ENCODE assay signal across 9 cellular contexts in genomic region chr17:69502488-69502887, GRCh38.
DNase-seq lines count a peak whose midpoint lies in the region; ATAC-seq and TF ChIP-seq lines count a peak whose summit lies in the region.
"Had no signal": no experiment of that assay in that cellular context is flagged by ENCODE, and none has a peak within 500 bp of the region (broad histone marks: within the 10 kb centered on the region; RNA-seq: fewer than 3 reads in every experiment).

No MANE protein-coding gene starts in this region.

- peaks cover 37% of the 10 kb centered on the region for H3K4me1 ChIP-seq in HUES64 (ENCODE audit: insufficient read depth, low read length)
- peaks cover 4% of the 10 kb centered on the region; the same call in 1 of the 2 replicates for H3K4me1 ChIP-seq in HAP-1

- TF ChIP-seq CTCF in AG04450 (IDR thresholded peaks at IDR 0.05; ENCODE audit: low read depth, low read length) (no peak), endothelial cell (IDR thresholded peaks at IDR 0.05; ENCODE audit: unreplicated experiment) (no peak), neural crest cell (conservative IDR thresholded peaks at IDR 0.05) (no peak)

- POLR2A ChIA-PET in AG04450 (lab: Yijun Ruan, JAX): interaction anchor here (0.7 to 0.8 kb wide), 2 partner anchors 20 to 38 kb away, joined by 4 read pairs; no protein-coding TSS in a partner anchor

- H3K27ac Mint-ChIP-seq in endothelial cell (ENCODE audit: unreplicated experiment) (peak overlapping the region; percentile 88), neural crest cell (ENCODE audit: unreplicated experiment) (peak overlapping the region; percentile 63)

- H3K4me1 Mint-ChIP-seq in endothelial cell (ENCODE audit: unreplicated experiment) (peaks cover 63% of the 10 kb centered on the region), neural crest cell (peaks cover 29% of the 10 kb centered on the region)

- H3K36me3 Mint-ChIP-seq in endothelial cell (ENCODE audit: low read depth, unreplicated experiment) (peaks cover 7% of the 10 kb centered on the region), neural crest cell (ENCODE audit: low read depth) (peaks cover 15% of the 10 kb centered on the region)

- H3K9me3 Mint-ChIP-seq in endothelial cell (ENCODE audit: unreplicated experiment) (no peaks in the 10 kb centered on the region), neural crest cell (no peaks in the 10 kb centered on the region)

- H3K27me3 Mint-ChIP-seq in endothelial cell (ENCODE audit: unreplicated experiment) (no peaks in the 10 kb centered on the region), neural crest cell (ENCODE audit: low read depth) (no peaks in the 10 kb centered on the region)

- H3K9me3 ChIP-seq in AG04450 (ENCODE audit: control insufficient read depth, insufficient read depth, low read length) (no peaks in the 10 kb centered on the region), HUES64 (ENCODE audit: insufficient read depth, low read depth, low read length) (no peaks in the 10 kb centered on the region), HAP-1 (no peaks in the 10 kb centered on the region)

- H3K4me3 ChIP-seq in AG04450 (ENCODE audit: low read depth, low read length) (peak overlapping the region; percentile 45), HUES64 (ENCODE audit: low read length) (peak overlapping the region; percentile 22; the same call in 1 of the 2 replicates), HAP-1 (no peak overlapping the region)

- no peak for DNase-seq in AG04450 (ENCODE audit: low read depth, low spot score)
- DNase-seq in endothelial cell (ENCODE audit: low spot score): no peak
- no peak for DNase-seq in neural crest cell (ENCODE audit: low read depth, low spot score)
- DNase-seq in NCI-H2029 (lab: John Stamatoyannopoulos, UW): no peak
- DNase-seq in HAP-1 (ENCODE audit: low spot score in 2 of 2): no peak
- DNase-seq: activated CD4-positive, alpha-beta T cell treated with anti-CD3 and anti-CD28 coated beads, Interleukin-2, amount 50 U/mL, for 4 hours had no signal

- H3K4me3 Mint-ChIP-seq in endothelial cell (ENCODE audit: unreplicated experiment) (peak overlapping the region; percentile 79), neural crest cell (no peak overlapping the region)

- H3K36me3 ChIP-seq in HUES64 (ENCODE audit: insufficient read depth, low read length) (no peaks in the 10 kb centered on the region), HAP-1 (replicated peaks) (no peaks in the 10 kb centered on the region)

- H3K27ac ChIP-seq in AG04450 (ENCODE audit: low read depth, low read length) (peak overlapping the region; percentile 79), HUES64 (ENCODE audit: low read depth, low read length) (peak overlapping the region; percentile 8; the same call in 1 of the 2 replicates)

- H3K27me3 ChIP-seq in AG04450 (ENCODE audit: control insufficient read depth, insufficient read depth, low read length) (no peaks in the 10 kb centered on the region), HUES64 (ENCODE audit: insufficient read depth, low read length) (no peaks in the 10 kb centered on the region), HAP-1 (ENCODE audit: low read depth) (no peaks in the 10 kb centered on the region)

- in situ Hi-C loops in HAP-1 (cut with MboI; ENCODE audit: low sequenced_read_pairs): loop anchor here (25.0 kb wide), 1 partner anchor 165 kb away; the partner anchor contains the start of gene ABCA5

- H3K9ac ChIP-seq in HUES64 (ENCODE audit: low read depth, low read length): 0 out of 2 replicates have a peak overlapping the region, but pooled peaks have one; percentile 16

- CTCF ChIA-PET in AG04450 (lab: Charles Lee): interaction anchor here (0.9 to 14.0 kb wide), 5 partner anchors 22 to 1050 kb away, joined by 3 to 113 read pairs (median 3); no protein-coding TSS in a partner anchor

- ATAC-seq in HG03280 (IDR thresholded peaks at IDR 0.05; ENCODE audit: unreplicated experiment) (no peak), GM21576 (IDR thresholded peaks at IDR 0.05; ENCODE audit: unreplicated experiment) (no peak)
